1 cellular context compared by ENCODE assay signal in genomic region chr2:134712736-134713495, GRCh38.
TF ChIP-seq lines count a peak whose summit lies in the region.

No MANE protein-coding gene starts in this region.

TF ChIP-seq in GM23338, 12 proteins besides CTCF, POLR2A, EP300 and RAD21 (continued from another document):
- no peak for TF ChIP-seq ZNF462 (CRISPR knock-in tag; IDR thresholded peaks at IDR 0.05)
- no peak for TF ChIP-seq EZH2 (IDR thresholded peaks at IDR 0.05; ENCODE audit: low read depth, unreplicated experiment)
- TF ChIP-seq ZNF331 (CRISPR knock-in tag; IDR thresholded peaks at IDR 0.05; ENCODE audit: low read depth) = no peak
- TF ChIP-seq ZNF114 (CRISPR knock-in tag; IDR thresholded peaks at IDR 0.05) = no peak
- TF ChIP-seq STAT1 (IDR thresholded peaks at IDR 0.05; ENCODE audit: unreplicated experiment) = no peak
- TF ChIP-seq JUNB (IDR thresholded peaks at IDR 0.05; ENCODE audit: unreplicated experiment) = no peak
- no peak for TF ChIP-seq REST (IDR thresholded peaks at IDR 0.05; ENCODE audit: unreplicated experiment)
- TF ChIP-seq ETS1 (IDR thresholded peaks at IDR 0.05) = no peak
- TF ChIP-seq POLR2AphosphoS5 (IDR thresholded peaks at IDR 0.05; ENCODE audit: low read depth) = no peak
